In the genomic region with DNA sequence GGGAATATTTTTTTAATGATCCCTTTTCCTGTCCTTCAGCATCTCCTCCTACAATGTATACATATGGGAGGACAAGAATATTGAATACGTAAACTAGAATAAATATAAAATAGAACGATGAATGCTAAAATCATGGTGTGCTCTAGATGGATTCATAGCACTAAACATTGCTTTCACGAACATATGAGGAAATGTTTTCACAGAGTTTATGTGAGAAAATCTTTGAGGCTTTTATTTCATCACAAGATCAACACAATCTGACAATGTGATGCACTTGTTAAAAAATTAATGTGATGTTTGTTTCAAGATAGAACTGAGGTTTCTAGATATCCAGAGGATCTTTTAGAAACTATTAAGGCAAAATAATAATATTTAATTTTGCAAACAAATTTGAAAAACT, we compare ENCODE assay signal across 15 cellular contexts. TPM values are rescaled to one million over a fixed set of nuclear protein-coding genes. Genes with fewer than 3 reads are reported as not detected.
"Had no signal": no experiment of that assay in that cellular context is flagged by ENCODE, and none has a peak within 500 bp of the region (broad histone marks: within the 10 kb centered on the region; RNA-seq: fewer than 3 reads in every experiment).

No MANE protein-coding gene starts in this region.

- H3K27me3 ChIP-seq: sigmoid colon, upper lobe of left lung had no signal

- H3K27me3 Mint-ChIP-seq: activated CD4-positive, alpha-beta T cell treated with anti-CD3 and anti-CD28 coated beads, Interleukin-2, amount 10 ng/mL, durations not matched to agents 7 days and 5 days; stimulated activated naive CD8-positive, alpha-beta T cell treated with anti-CD3 and anti-CD28 coated beads, Interleukin-15, Interleukin-2, amounts not matched to agents 100 ng/mL and 50 ng/mL, for 24 hours had no signal

- H3K27ac Mint-ChIP-seq: mesothelial cell of epicardium; stimulated activated naive CD8-positive, alpha-beta T cell treated with anti-CD3 and anti-CD28 coated beads, Interleukin-15, Interleukin-2, amounts not matched to agents 100 ng/mL and 50 ng/mL, for 24 hours had no signal

- H3K9me3 ChIP-seq: prostate gland, sigmoid colon, upper lobe of left lung had no signal

- H3K36me3 ChIP-seq: prostate gland, sigmoid colon, upper lobe of left lung had no signal

- H3K4me1 ChIP-seq: prostate gland had no signal

- H3K27ac ChIP-seq: prostate gland, sigmoid colon had no signal

- H3K4me3 Mint-ChIP-seq: mesothelial cell of epicardium had no signal

- DNase-seq: activated CD4-positive, alpha-beta T cell treated with anti-CD3 and anti-CD28 coated beads, Interleukin-2, amount 10 ng/mL, durations not matched to agents 7 days and 5 days; activated CD4-positive, CD25-positive, alpha-beta regulatory T cell; activated effector memory CD4-positive, alpha-beta T cell treated with anti-CD3 and anti-CD28 coated beads, Interleukin-2, amount 50 U/mL, for 16 hours; occipital lobe; sigmoid colon; stimulated activated CD4-positive, alpha-beta T cell treated with anti-CD3 and anti-CD28 coated beads, Interleukin-2, amount 100 ng/mL, for 48 hours; upper lobe of left lung had no signal

- H3K4me3 ChIP-seq: prostate gland, sigmoid colon had no signal

- H3K9me3 Mint-ChIP-seq: stimulated activated naive CD8-positive, alpha-beta T cell treated with anti-CD3 and anti-CD28 coated beads, Interleukin-15, Interleukin-2, amounts not matched to agents 100 ng/mL and 50 ng/mL, for 24 hours had no signal

RNA-seq across cellular contexts. Expression of a gene that starts 3.0 kb away (rescaled TPM):
- total RNA-seq: kidney epithelial cell, myocyte, occipital lobe, temporal lobe had no signal

RNA-seq across cellular contexts. Expression of a gene that starts 19.2 kb away (rescaled TPM):
- total RNA-seq: activated CD4-positive, alpha-beta T cell treated with anti-CD3 and anti-CD28 coated beads, Interleukin-2, amount 10 ng/mL, durations not matched to agents 7 days and 5 days; astrocyte; kidney epithelial cell; mesothelial cell of epicardium; myocyte; prostate gland; sigmoid colon; SK-MEL-5; temporal lobe had no signal
